8 cellular contexts compared by ENCODE assay signal in the genomic region with DNA sequence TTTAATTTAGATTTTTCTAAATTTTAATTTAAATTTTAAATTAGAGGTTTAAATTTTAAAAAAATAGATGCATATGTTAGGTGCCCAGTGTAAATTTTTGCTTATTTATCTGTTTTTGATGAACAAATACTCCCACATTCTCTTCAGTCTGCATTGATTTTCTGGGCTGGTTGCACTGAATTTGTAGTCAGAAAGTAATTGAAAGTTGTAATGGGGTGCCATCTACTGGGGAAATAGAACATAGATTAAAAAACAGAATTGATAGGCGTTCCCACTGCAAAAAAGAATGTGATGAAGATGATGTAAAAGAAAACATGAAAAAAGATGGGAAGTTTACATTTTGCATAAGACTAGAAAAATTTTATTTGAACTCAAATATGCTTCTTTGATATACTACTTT. TPM values are rescaled to one million over a fixed set of nuclear protein-coding genes. Genes with fewer than 3 reads are reported as not detected.
A peak's percentile ranks its signal among the peaks of the same experiment; 100 is the strongest.
DNase-seq lines count a peak whose midpoint lies in the region; ATAC-seq, FAIRE-seq and TF ChIP-seq lines count a peak whose summit lies in the region.

No MANE protein-coding gene starts in this region.

- intact Hi-C loops in kidney (cut with DNase I) (loop anchor here (10.0 kb wide), 1 partner anchor 417 kb away; no protein-coding TSS in a partner anchor), sciatic nerve (cut with DNase I) (no loop called here)

- no peaks in the 10 kb centered on the region for H3K79me2 ChIP-seq in ACC112 (ENCODE audit: control insufficient read depth, insufficient read depth, low read length, unreplicated experiment)

- ATAC-seq in GM18505 (IDR thresholded peaks at IDR 0.05; ENCODE audit: unreplicated experiment) (peak; percentile 64), HG03342 (IDR thresholded peaks at IDR 0.05; ENCODE audit: unreplicated experiment) (no peak), sciatic nerve (no peak)
- no peak for ATAC-seq in natural killer cell treated with Interleukin-12 subunit alpha and Interleukin-12 subunit beta and Interleukin-15 and Interleukin-18, amount 100 ng/mL, for 72 hours

- no peaks in the 10 kb centered on the region for H3K27me3 ChIP-seq in ACC112 (ENCODE audit: insufficient read depth, low read length)

- H3K27me3 Mint-ChIP-seq in natural killer cell treated with Interleukin-12 subunit alpha and Interleukin-12 subunit beta and Interleukin-15 and Interleukin-18, amount 100 ng/mL, for 72 hours, result peaks cover 0 to 4% of the 10 kb centered on the region in 2 donors

- H3K9me3 Mint-ChIP-seq in natural killer cell treated with Interleukin-12 subunit alpha and Interleukin-12 subunit beta and Interleukin-15 and Interleukin-18, amount 100 ng/mL, for 72 hours, result no peaks in the 10 kb centered on the region

- no peak overlapping the region for H3K27ac ChIP-seq in ACC112 (ENCODE audit: low read depth, low read length)
- no peak overlapping the region for H3K27ac ChIP-seq in kidney (ENCODE audit: low read depth in 2 of 2, low read length in 2 of 2)

- no peak overlapping the region for H3K9ac ChIP-seq in kidney (ENCODE audit: low read length in 2 of 2)

- DNase-seq in NCI-H146 (lab: John Stamatoyannopoulos, UW) (peak; percentile 75), amniotic epithelial cell (ENCODE audit: low read depth) (peak; percentile 58), kidney (no peak), sciatic nerve (ENCODE audit: low spot score) (no peak)
- no peak for DNase-seq in natural killer cell treated with Interleukin-12 subunit alpha and Interleukin-12 subunit beta and Interleukin-15 and Interleukin-18, amount 100 ng/mL, for 72 hours (ENCODE audit: low spot score)

- H3K36me3 Mint-ChIP-seq in natural killer cell treated with Interleukin-12 subunit alpha and Interleukin-12 subunit beta and Interleukin-15 and Interleukin-18, amount 100 ng/mL, for 72 hours, result no peaks in the 10 kb centered on the region

- no peaks in the 10 kb centered on the region for H3K4me1 Mint-ChIP-seq in natural killer cell treated with Interleukin-12 subunit alpha and Interleukin-12 subunit beta and Interleukin-15 and Interleukin-18, amount 100 ng/mL, for 72 hours (ENCODE audit: low read depth in 2 of 2)

- no peaks in the 10 kb centered on the region for H3K36me3 ChIP-seq in ACC112 (ENCODE audit: insufficient read depth, low read length)
- H3K36me3 ChIP-seq in kidney (ENCODE audit: control insufficient read depth in 1 of 2, insufficient read depth in 2 of 2, low read length in 2 of 2), result no peaks in the 10 kb centered on the region

- FAIRE-seq in kidney (lab: Jason Lieb, UNC), result no peak

- no peaks in the 10 kb centered on the region for H3K9me3 ChIP-seq in kidney (ENCODE audit: control insufficient read depth in 1 of 2, low read length in 2 of 2)

- H3K27ac Mint-ChIP-seq in natural killer cell treated with Interleukin-12 subunit alpha and Interleukin-12 subunit beta and Interleukin-15 and Interleukin-18, amount 100 ng/mL, for 72 hours, result no peak overlapping the region

- no peak overlapping the region for H3K4me3 Mint-ChIP-seq in natural killer cell treated with Interleukin-12 subunit alpha and Interleukin-12 subunit beta and Interleukin-15 and Interleukin-18, amount 100 ng/mL, for 72 hours

- H3K4me1 ChIP-seq in ACC112 (ENCODE audit: control insufficient read depth, insufficient read depth, low read length, unreplicated experiment) (no peaks in the 10 kb centered on the region), kidney (ENCODE audit: control insufficient read depth in 1 of 2, insufficient read depth in 1 of 2, low read depth in 1 of 2, low read length in 2 of 2) (no peaks in the 10 kb centered on the region)

- H3K4me3 ChIP-seq in ACC112 (ENCODE audit: low read depth, low read length) (no peak overlapping the region), kidney (ENCODE audit: low read length in 2 of 2) (no peak overlapping the region)

- no peak for TF ChIP-seq POLR2A in GM18505 (IDR thresholded peaks at IDR 0.05; ENCODE audit: borderline replicate concordance, extremely low read depth, insufficient read depth, insufficient read length)

- peak overlapping the region; percentile 53 for H2AFZ ChIP-seq in ACC112 (ENCODE audit: low read length, unreplicated experiment)

- TF ChIP-seq CTCF in kidney (IDR thresholded peaks at IDR 0.05; ENCODE audit: borderline replicate concordance, extremely low read depth, insufficient read depth), result peak; percentile 46

RNA-seq across cellular contexts. Expression of a gene that starts 51.7 kb away (rescaled TPM):
- total RNA-seq in kidney, result 2.1 TPM
- 0.65 TPM for polyA plus RNA-seq in kidney (ENCODE audit: insufficient read depth, low read depth, low replicate concordance)
- total RNA-seq in natural killer cell treated with Interleukin-12 subunit alpha and Interleukin-12 subunit beta and Interleukin-15 and Interleukin-18, amount 100 ng/mL, for 72 hours, result not detected
- total RNA-seq in sciatic nerve, result 3.9 TPM

Comparison
In these comparisons a context has a peak if more than half of its experiments do, and no peak if none do; other contexts are left out.
1. DNase-seq: peak in NCI-H146 (single experiment) and amniotic epithelial cell (single experiment); none in kidney (single experiment), natural killer cell treated with Interleukin-12 subunit alpha and Interleukin-12 subunit beta and Interleukin-15 and Interleukin-18, amount 100 ng/mL, for 72 hours (single experiment) and sciatic nerve (single experiment).